Comparison of ENCODE assay signal across 1 cellular context in the genomic region with DNA sequence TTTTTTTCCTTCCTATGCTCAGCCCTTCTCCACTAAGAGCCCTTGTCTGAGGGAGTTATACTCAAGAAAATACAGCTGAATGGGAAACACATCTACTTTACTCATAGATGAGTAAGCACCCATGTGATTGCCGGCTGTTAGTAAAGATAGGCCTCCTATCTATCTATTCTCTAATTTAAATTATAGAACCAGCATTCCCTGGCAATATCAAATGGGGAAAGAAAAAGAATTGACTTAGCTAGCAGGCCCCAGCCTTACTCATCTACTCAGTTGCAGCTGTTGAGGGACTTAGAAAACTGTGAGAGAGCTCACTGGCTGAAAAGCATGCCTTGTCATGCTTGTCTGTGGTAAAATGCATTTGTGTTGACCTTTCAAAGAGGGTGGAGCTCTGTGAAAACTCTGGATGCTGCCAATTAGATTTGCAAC.
TF ChIP-seq lines count a peak whose summit lies in the region.

No MANE protein-coding gene starts in this region.

TF ChIP-seq in K562, 482 proteins besides CTCF, POLR2A, EP300 and RAD21 (continued from another document and continues in another):
- no peak for TF ChIP-seq ZBTB40 (IDR thresholded peaks at IDR 0.05)
- TF ChIP-seq ZBTB40 (CRISPR knock-in tag; IDR thresholded peaks at IDR 0.05) = no peak
- TF ChIP-seq ETS2 (tag; IDR thresholded peaks at IDR 0.05; ENCODE audit: borderline replicate concordance, poor library complexity, severe bottlenecking) = no peak
- TF ChIP-seq NCOA6 (IDR thresholded peaks at IDR 0.05) = no peak
- TF ChIP-seq ZNF75A (CRISPR knock-in tag; IDR thresholded peaks at IDR 0.05) = no peak
- no peak for TF ChIP-seq ZNF121 (CRISPR knock-in tag; conservative IDR thresholded peaks at IDR 0.05)
- TF ChIP-seq CREB3 (tag; conservative IDR thresholded peaks at IDR 0.05; ENCODE audit: low read depth) = no peak
- TF ChIP-seq TEAD1 (CRISPR knock-in tag; IDR thresholded peaks at IDR 0.05) = peak in 1 of 2 experiments; percentile 41; a peak in 1 of 4 replicates
- no peak for TF ChIP-seq ZNF444 (CRISPR knock-in tag; IDR thresholded peaks at IDR 0.05)
- TF ChIP-seq PTTG1 (tag; IDR thresholded peaks at IDR 0.05; ENCODE audit: low read depth) = no peak
- TF ChIP-seq ETS1 (conservative IDR thresholded peaks at IDR 0.05; ENCODE audit: control insufficient read depth, low read depth, low read length) = no peak
- TF ChIP-seq KLF1 (tag; IDR thresholded peaks at IDR 0.05) = no peak
- no peak for TF ChIP-seq HES1 (IDR thresholded peaks at IDR 0.05; ENCODE audit: low read depth)
- TF ChIP-seq ZNF551 (CRISPR knock-in tag; IDR thresholded peaks at IDR 0.05) = no peak
- no peak for TF ChIP-seq HNRNPH1 (optimal IDR thresholded peaks at IDR 0.05; ENCODE audit: low read depth, low read length)
- TF ChIP-seq HDAC8 (tag; IDR thresholded peaks at IDR 0.05) = no peak
- no peak for TF ChIP-seq SMAD2 (IDR thresholded peaks at IDR 0.05; ENCODE audit: low read depth, low read length)
- TF ChIP-seq FOXP1 (CRISPR knock-in tag; IDR thresholded peaks at IDR 0.05) = no peak
- no peak for TF ChIP-seq XRCC4 (IDR thresholded peaks at IDR 0.05; ENCODE audit: extremely low read depth, insufficient read depth, insufficient read length)
- TF ChIP-seq ZNF224 (CRISPR knock-in tag; IDR thresholded peaks at IDR 0.05) = no peak
- peak; percentile 59; the same call in 1 of the 2 replicates for TF ChIP-seq ADNP (tag; IDR thresholded peaks at IDR 0.05)
- TF ChIP-seq ZNF347 (CRISPR knock-in tag; IDR thresholded peaks at IDR 0.05; ENCODE audit: low read depth) = no peak
- no peak for TF ChIP-seq PREB (CRISPR knock-in tag; IDR thresholded peaks at IDR 0.05)
- TF ChIP-seq SIRT6 (IDR thresholded peaks at IDR 0.05; ENCODE audit: low read depth, low read length) = no peak
- TF ChIP-seq CXXC5 (CRISPR knock-in tag; IDR thresholded peaks at IDR 0.05) = no peak
- TF ChIP-seq ZNF316 (IDR thresholded peaks at IDR 0.05) = no peak; the same call in 1 of the 2 replicates
- TF ChIP-seq ZFP1 (CRISPR knock-in tag; IDR thresholded peaks at IDR 0.05) = no peak
- no peak for TF ChIP-seq CREM (IDR thresholded peaks at IDR 0.05; ENCODE audit: low read depth)
- TF ChIP-seq SETDB1 (IDR thresholded peaks at IDR 0.05; ENCODE audit: low read length) = no peak
- TF ChIP-seq CEBPZ (IDR thresholded peaks at IDR 0.05; ENCODE audit: borderline replicate concordance, low read depth, low read length) = no peak
- TF ChIP-seq, protein P1, sequence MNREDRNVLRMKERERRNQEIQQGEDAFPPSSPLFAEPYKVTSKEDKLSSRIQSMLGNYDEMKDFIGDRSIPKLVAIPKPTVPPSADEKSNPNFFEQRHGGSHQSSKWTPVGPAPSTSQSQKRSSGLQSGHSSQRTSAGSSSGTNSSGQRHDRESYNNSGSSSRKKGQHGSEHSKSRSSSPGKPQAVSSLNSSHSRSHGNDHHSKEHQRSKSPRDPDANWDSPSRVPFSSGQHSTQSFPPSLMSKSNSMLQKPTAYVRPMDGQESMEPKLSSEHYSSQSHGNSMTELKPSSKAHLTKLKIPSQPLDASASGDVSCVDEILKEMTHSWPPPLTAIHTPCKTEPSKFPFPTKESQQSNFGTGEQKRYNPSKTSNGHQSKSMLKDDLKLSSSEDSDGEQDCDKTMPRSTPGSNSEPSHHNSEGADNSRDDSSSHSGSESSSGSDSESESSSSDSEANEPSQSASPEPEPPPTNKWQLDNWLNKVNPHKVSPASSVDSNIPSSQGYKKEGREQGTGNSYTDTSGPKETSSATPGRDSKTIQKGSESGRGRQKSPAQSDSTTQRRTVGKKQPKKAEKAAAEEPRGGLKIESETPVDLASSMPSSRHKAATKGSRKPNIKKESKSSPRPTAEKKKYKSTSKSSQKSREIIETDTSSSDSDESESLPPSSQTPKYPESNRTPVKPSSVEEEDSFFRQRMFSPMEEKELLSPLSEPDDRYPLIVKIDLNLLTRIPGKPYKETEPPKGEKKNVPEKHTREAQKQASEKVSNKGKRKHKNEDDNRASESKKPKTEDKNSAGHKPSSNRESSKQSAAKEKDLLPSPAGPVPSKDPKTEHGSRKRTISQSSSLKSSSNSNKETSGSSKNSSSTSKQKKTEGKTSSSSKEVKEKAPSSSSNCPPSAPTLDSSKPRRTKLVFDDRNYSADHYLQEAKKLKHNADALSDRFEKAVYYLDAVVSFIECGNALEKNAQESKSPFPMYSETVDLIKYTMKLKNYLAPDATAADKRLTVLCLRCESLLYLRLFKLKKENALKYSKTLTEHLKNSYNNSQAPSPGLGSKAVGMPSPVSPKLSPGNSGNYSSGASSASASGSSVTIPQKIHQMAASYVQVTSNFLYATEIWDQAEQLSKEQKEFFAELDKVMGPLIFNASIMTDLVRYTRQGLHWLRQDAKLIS (CRISPR knock-in tag; IDR thresholded peaks at IDR 0.05) = no peak
- no peak for TF ChIP-seq MBD1 (CRISPR knock-in tag; IDR thresholded peaks at IDR 0.05)
- no peak for TF ChIP-seq TCF7L2 (IDR thresholded peaks at IDR 0.05; ENCODE audit: low read depth, low read length)
- TF ChIP-seq TGIF2 (CRISPR knock-in tag; IDR thresholded peaks at IDR 0.05) = no peak
- TF ChIP-seq MLX (CRISPR knock-in tag; conservative IDR thresholded peaks at IDR 0.05) = no peak
- TF ChIP-seq ZNF174 (CRISPR knock-in tag; IDR thresholded peaks at IDR 0.05) = no peak
